9 cellular contexts compared by ENCODE assay signal in the genomic region with DNA sequence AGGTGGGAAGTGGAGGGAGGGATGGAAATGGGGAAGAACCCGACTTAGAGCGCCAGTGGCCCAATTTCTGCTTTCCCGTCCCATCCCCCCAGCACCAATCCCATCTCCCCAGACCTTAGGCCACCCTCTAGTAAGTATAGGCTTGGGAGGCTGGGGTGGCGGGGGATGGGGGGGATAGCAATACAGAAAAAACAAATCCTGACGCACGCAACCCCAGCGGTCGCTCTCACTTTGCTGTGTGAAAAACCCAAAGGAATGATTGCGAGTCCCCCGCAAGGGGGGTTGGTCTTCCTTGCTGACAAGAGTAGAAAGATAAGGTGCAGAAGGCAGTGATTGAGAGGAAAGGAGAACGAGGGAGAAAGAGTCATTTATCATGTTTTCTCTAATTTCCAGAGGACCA. TPM values are rescaled to one million over a fixed set of nuclear protein-coding genes. Genes with fewer than 3 reads are reported as not detected.
A peak's percentile ranks its signal among the peaks of the same experiment; 100 is the strongest.
DNase-seq lines count a peak whose midpoint lies in the region; FAIRE-seq and TF ChIP-seq lines count a peak whose summit lies in the region.
"Had no signal": no experiment of that assay in that cellular context is flagged by ENCODE, and none has a peak within 500 bp of the region (broad histone marks: within the 10 kb centered on the region; RNA-seq: fewer than 3 reads in every experiment).

No MANE protein-coding gene starts in this region.

- H3K36me3 ChIP-seq in mammary epithelial cell (ENCODE audit: insufficient read depth, low read length) (no peaks in the 10 kb centered on the region), urinary bladder (ENCODE audit: insufficient read depth) (no peaks in the 10 kb centered on the region)

- no peak for TF ChIP-seq CTCF in mammary epithelial cell (conservative IDR thresholded peaks at IDR 0.05 in 1 of 2, IDR thresholded peaks at IDR 0.05 in 1 of 2; ENCODE audit: extremely low read depth in 1 of 2, insufficient read depth in 1 of 2, low read depth in 1 of 2, low read length in 2 of 2)

- peaks cover 12% of the 10 kb centered on the region for H3K4me1 Mint-ChIP-seq in activated naive CD4-positive, alpha-beta T cell treated with anti-CD3 and anti-CD28 coated beads, Interleukin-2, amount 10 ng/mL, durations not matched to agents 7 days and 5 days

- no peaks in the 10 kb centered on the region for H3K9me3 ChIP-seq in mammary epithelial cell (replicated peaks; ENCODE audit: insufficient read depth, low read length)

- no peak overlapping the region for H3K27ac ChIP-seq in mammary epithelial cell (ENCODE audit: insufficient read depth, low read depth, low read length)
- H3K27ac ChIP-seq in urinary bladder (ENCODE audit: low read depth) = no peak overlapping the region

- intact Hi-C loops in mammary epithelial cell (cut with micrococcal nuclease) = loop anchor here (2.0 kb wide), 1 partner anchor 81 kb away; no protein-coding TSS in a partner anchor

- H3K36me3 Mint-ChIP-seq in activated naive CD4-positive, alpha-beta T cell treated with anti-CD3 and anti-CD28 coated beads, Interleukin-2, amount 10 ng/mL, durations not matched to agents 7 days and 5 days = no peaks in the 10 kb centered on the region

- H4K20me1 ChIP-seq in mammary epithelial cell (ENCODE audit: insufficient read depth, low read length) = no peaks in the 10 kb centered on the region

- peak overlapping the region; percentile 92 for H3K4me2 ChIP-seq in mammary epithelial cell (ENCODE audit: insufficient read depth, low read depth, low read length)

- H3K4me3 ChIP-seq in mammary epithelial cell (replicated peaks in 1 of 3; ENCODE audit: insufficient read depth in 1 of 3, low read depth in 2 of 3, low read length in 3 of 3) (peak overlapping the region in 1 of 3 experiments; percentile 54), urinary bladder (ENCODE audit: low read depth, low read length) (peak overlapping the region; percentile 62)

- no peak for DNase-seq in activated naive CD4-positive, alpha-beta T cell treated with anti-CD3 and anti-CD28 coated beads, Interleukin-2, amount 10 ng/mL, durations not matched to agents 7 days and 5 days
- DNase-seq in activated naive CD4-positive, alpha-beta T cell treated with anti-CD3 and anti-CD28 coated beads, Interleukin-2, amount 50 U/mL, for 16 hours = no peak
- DNase-seq in mammary epithelial cell = no peak
- DNase-seq in medulla oblongata (ENCODE audit: extremely low spot score) = peak; percentile 41
- no peak for DNase-seq in RCC 7860 (ENCODE audit: low spot score)
- no peak for DNase-seq in stimulated activated CD8-positive, alpha-beta memory T cell treated with anti-CD3 and anti-CD28 coated beads, Interleukin-4, amount 100 ng/mL, for 48 hours
- no peak for DNase-seq in AG20443 (ENCODE audit: low spot score)
- DNase-seq: DND-41 had no signal

- CTCF ChIA-PET in activated naive CD4-positive, alpha-beta T cell treated with anti-CD3 and anti-CD28 coated beads, Interleukin-2, amount 10 ng/mL, durations not matched to agents 7 days and 5 days (lab: Charles Lee) = interaction anchor here (1.4 kb wide), 1 partner anchor 266 kb away, joined by 3 read pairs; no protein-coding TSS in a partner anchor
- CTCF ChIA-PET in mammary epithelial cell (lab: Charles Lee; ENCODE audit: low non-redundant PET) = no interaction called here

- WGBS in mammary epithelial cell (ENCODE audit: low coverage, missing lambda C conversion rate) = 100% methylated on average over 1 of the region's 11 CpGs
- WGBS in urinary bladder = 61% methylated on average over 11 of the region's 11 CpGs

- H3K4me3 Mint-ChIP-seq in activated naive CD4-positive, alpha-beta T cell treated with anti-CD3 and anti-CD28 coated beads, Interleukin-2, amount 10 ng/mL, durations not matched to agents 7 days and 5 days = peak overlapping the region; percentile 29

- dilution Hi-C loops in mammary epithelial cell (cut with HindIII; ENCODE audit: low sequenced_read_pairs) = no loop called here

- H3K27me3 Mint-ChIP-seq in activated naive CD4-positive, alpha-beta T cell treated with anti-CD3 and anti-CD28 coated beads, Interleukin-2, amount 10 ng/mL, durations not matched to agents 7 days and 5 days = peaks cover 62% of the 10 kb centered on the region

- no peak overlapping the region for H3K9ac ChIP-seq in mammary epithelial cell (ENCODE audit: insufficient read depth, low read length)

- FAIRE-seq in RCC 7860 (lab: Jason Lieb, UNC) = no peak

- no peak overlapping the region for H2AFZ ChIP-seq in mammary epithelial cell (ENCODE audit: low read depth, low read length)

- no peak overlapping the region for H3K27ac Mint-ChIP-seq in activated naive CD4-positive, alpha-beta T cell treated with anti-CD3 and anti-CD28 coated beads, Interleukin-2, amount 10 ng/mL, durations not matched to agents 7 days and 5 days

- H3K9me3 Mint-ChIP-seq in activated naive CD4-positive, alpha-beta T cell treated with anti-CD3 and anti-CD28 coated beads, Interleukin-2, amount 10 ng/mL, durations not matched to agents 7 days and 5 days = no peaks in the 10 kb centered on the region

- no peaks in the 10 kb centered on the region for H3K79me2 ChIP-seq in mammary epithelial cell (ENCODE audit: insufficient read depth, low read length)

- H3K27me3 ChIP-seq in mammary epithelial cell (ENCODE audit: insufficient read depth, low read length) = no peaks in the 10 kb centered on the region

- in situ Hi-C loops in mammary epithelial cell (cut with MboI; ENCODE audit: low sequenced_read_pairs in 2 of 2) = no loop called here

- H3K4me1 ChIP-seq in mammary epithelial cell (ENCODE audit: insufficient read depth, low read length) (peaks cover 19% of the 10 kb centered on the region), urinary bladder (ENCODE audit: insufficient read depth) (no peaks in the 10 kb centered on the region)

- no TSS peak for BruUV-seq in mammary epithelial cell (replicated peaks; lab: Mats Ljungman, UMichigan)

RNA-seq across cellular contexts. Expression of a gene that starts 0.9 kb away (rescaled TPM):
- 10 to 100 TPM; 10.0 to 19.8 TPM for total RNA-seq in mammary epithelial cell
- polyA plus RNA-seq in mammary epithelial cell = 8.3 TPM
- polyA minus RNA-seq in mammary epithelial cell = 3.9 TPM
- total RNA-seq in urinary bladder = 242 TPM
- polyA plus RNA-seq in urinary bladder = 86.4 TPM

RNA-seq across cellular contexts. Expression of a gene that starts 52.2 kb away (rescaled TPM):
- total RNA-seq in mammary epithelial cell = 100 to 1,000 TPM; 284 to 459 TPM
- 248 TPM for polyA plus RNA-seq in mammary epithelial cell
- polyA minus RNA-seq in mammary epithelial cell = 297 TPM
- 126 TPM for total RNA-seq in urinary bladder
- 16.6 TPM for polyA plus RNA-seq in urinary bladder

Comparison
In these comparisons a context has a peak if more than half of its experiments do, and no peak if none do; other contexts are left out.
1. RNA of a gene that starts 0.9 kb away (total RNA-seq): 242 TPM in urinary bladder (single experiment); 10.0 to 19.8 TPM in mammary epithelial cell; every median in the first group is over 10 times any median in the second.